In the genomic region with DNA sequence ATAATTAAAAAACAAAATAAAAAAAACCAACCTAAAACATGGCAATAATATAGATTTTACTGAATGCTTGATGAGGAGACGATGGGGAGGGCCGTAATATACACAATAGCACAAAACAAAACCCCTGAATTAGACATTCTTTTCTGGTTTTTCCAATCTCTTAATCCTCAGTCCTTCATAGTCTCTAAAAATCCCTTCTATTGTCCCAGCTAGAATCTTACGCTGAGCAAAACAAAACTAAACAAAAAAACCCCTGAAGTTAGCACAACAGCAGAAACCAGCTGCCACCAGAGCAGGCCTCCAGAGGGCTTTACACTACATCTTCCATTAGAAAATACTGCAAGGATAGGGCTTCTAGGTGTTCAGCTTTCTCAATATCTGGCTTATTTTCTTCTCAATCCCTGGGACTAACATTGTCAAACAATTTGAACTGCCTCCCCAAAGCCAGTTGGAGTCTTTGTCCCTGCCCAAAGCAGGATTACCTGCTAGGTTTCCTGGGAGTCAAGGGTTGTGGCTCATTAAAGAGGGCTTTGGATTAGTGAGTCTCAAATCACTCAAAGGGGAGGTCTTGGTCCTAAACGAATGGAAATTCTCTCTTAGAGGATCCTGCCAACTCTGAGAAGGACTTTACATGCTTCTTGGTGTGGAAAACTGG, we compare ENCODE assay signal across 19 cellular contexts. TPM values are rescaled to one million over a fixed set of nuclear protein-coding genes. Genes with fewer than 3 reads are reported as not detected.
DNase-seq lines count a peak whose midpoint lies in the region.
"Had no signal": no experiment of that assay in that cellular context is flagged by ENCODE, and none has a peak within 500 bp of the region (broad histone marks: within the 10 kb centered on the region; RNA-seq: fewer than 3 reads in every experiment).

No MANE protein-coding gene starts in this region.

- H3K23ac ChIP-seq in neuronal stem cell (ENCODE audit: low read depth, low read length, poor library complexity), result no peak overlapping the region

- H3K27me3 Mint-ChIP-seq in T-helper 2 cell treated with Interferon-gamma antibody and Interleukin-4, amounts not matched to agents 5 μg/mL and 100 μg/mL, for 36 hours (ENCODE audit: low read depth), result peaks cover 14% of the 10 kb centered on the region

- no peak overlapping the region for H2BK120ac ChIP-seq in neuronal stem cell (ENCODE audit: low read depth, low read length)

- H3K14ac ChIP-seq in neuronal stem cell (ENCODE audit: low read length), result no peak overlapping the region

- H4K8ac ChIP-seq in neuronal stem cell (ENCODE audit: low read depth, low read length), result no peak overlapping the region

- no peak overlapping the region for H2BK15ac ChIP-seq in neuronal stem cell (ENCODE audit: low read length)

- no peaks in the 10 kb centered on the region for H3K9me3 Mint-ChIP-seq in T-helper 2 cell treated with Interferon-gamma antibody and Interleukin-4, amounts not matched to agents 5 μg/mL and 100 μg/mL, for 36 hours
- H3K9me3 Mint-ChIP-seq: CD14-positive monocyte had no signal

- H3K36me3 ChIP-seq in ectodermal cell (ENCODE audit: control insufficient read depth, insufficient read depth, low read length) (peaks cover 5% of the 10 kb centered on the region), neuronal stem cell (replicated peaks in 1 of 2; ENCODE audit: control insufficient read depth in 2 of 2, insufficient read depth in 2 of 2, low read length in 2 of 2) (peaks cover 13 to 16% of the 10 kb centered on the region in 2 donors)

- H3K36me3 Mint-ChIP-seq in T-helper 2 cell treated with Interferon-gamma antibody and Interleukin-4, amounts not matched to agents 5 μg/mL and 100 μg/mL, for 36 hours (ENCODE audit: low read depth), result peaks cover 11% of the 10 kb centered on the region

- H3K9ac ChIP-seq in neuronal stem cell (ENCODE audit: low read depth, low read length, poor library complexity), result no peak overlapping the region

- no peak overlapping the region for H3K27ac Mint-ChIP-seq in T-helper 2 cell treated with Interferon-gamma antibody and Interleukin-4, amounts not matched to agents 5 μg/mL and 100 μg/mL, for 36 hours

- H3K4me1 Mint-ChIP-seq in T-helper 2 cell treated with Interferon-gamma antibody and Interleukin-4, amounts not matched to agents 5 μg/mL and 100 μg/mL, for 36 hours (ENCODE audit: low read depth), result peaks cover 21% of the 10 kb centered on the region

- no peak overlapping the region for H2BK5ac ChIP-seq in neuronal stem cell (ENCODE audit: low read length)

- H3K27ac ChIP-seq in ectodermal cell (ENCODE audit: insufficient read depth, low read depth, low read length, poor library complexity, severe bottlenecking) (peak overlapping the region; percentile 75), neuronal stem cell (replicated peaks; ENCODE audit: low read length) (peak overlapping the region; percentile 76)
- H3K27ac ChIP-seq: body of pancreas, left ventricle myocardium inferior, VCaP had no signal

- 66 to 70% methylated on average over 4 of the region's 4 CpGs for WGBS in ectodermal cell, 2 experiments
- WGBS in neuronal stem cell (ENCODE audit: extremely low coverage in 2 of 2, insufficient read length in 2 of 2, insufficient replicate concordance in 1 of 2), 2 donors, result no CpG with 5 or more reads among the region's 4 CpGs

- H3K9me3 ChIP-seq in ectodermal cell (ENCODE audit: control insufficient read depth, low read length) (no peaks in the 10 kb centered on the region), neuronal stem cell (replicated peaks in 1 of 2; ENCODE audit: control insufficient read depth in 2 of 2, insufficient read depth in 1 of 2, low read depth in 1 of 2, low read length in 2 of 2) (no peaks in the 10 kb centered on the region)
- H3K9me3 ChIP-seq: body of pancreas, left ventricle myocardium inferior had no signal

- no peak overlapping the region for H3K4ac ChIP-seq in neuronal stem cell (ENCODE audit: low read length)

- peaks cover 20% of the 10 kb centered on the region for H3K79me1 ChIP-seq in neuronal stem cell (ENCODE audit: low read depth, low read length)

- no peak overlapping the region for H3K4me2 ChIP-seq in neuronal stem cell (ENCODE audit: insufficient read depth, low read length, poor library complexity, severe bottlenecking)

- H3K4me1 ChIP-seq in ectodermal cell (ENCODE audit: control insufficient read depth, insufficient read depth, low read length), result peaks cover 23% of the 10 kb centered on the region
- H3K4me1 ChIP-seq in neuronal stem cell (ENCODE audit: control insufficient read depth in 2 of 2, insufficient read depth in 1 of 2, low read depth in 1 of 2, low read length in 2 of 2), result peaks cover 14 to 27% of the 10 kb centered on the region in 2 donors

- H4K91ac ChIP-seq in neuronal stem cell (ENCODE audit: low read depth, low read length, poor library complexity), result no peak overlapping the region

- H2BK12ac ChIP-seq in neuronal stem cell (ENCODE audit: low read length), result no peak overlapping the region

- H3K4me3 ChIP-seq in ectodermal cell (ENCODE audit: insufficient read depth, low read depth, low read length), result no peak overlapping the region
- no peak overlapping the region for H3K4me3 ChIP-seq in neuronal stem cell (ENCODE audit: low read length in 2 of 2)
- H3K4me3 ChIP-seq: body of pancreas, left ventricle myocardium inferior had no signal

- H2AK5ac ChIP-seq in neuronal stem cell (ENCODE audit: low read depth, low read length), result no peak overlapping the region

- no peak for DNase-seq in T-helper 2 cell treated with Interferon-gamma antibody and Interleukin-4, amounts not matched to agents 5 μg/mL and 100 μg/mL, for 36 hours (ENCODE audit: low spot score)
- DNase-seq in T-helper 2 cell (no peak), NCI-H82 (lab: John Stamatoyannopoulos, UW) (peak; percentile 80), neuronal stem cell (ENCODE audit: low spot score) (no peak), COR-L47 (lab: John Stamatoyannopoulos, UW) (no peak)
- DNase-seq in stimulated activated CD4-positive, alpha-beta T cell treated with anti-CD3 and anti-CD28 coated beads, Interleukin-12 subunit alpha, Interleukin-12 subunit beta, amount 100 ng/mL, for 4 hours, result no peak
- no peak for DNase-seq in activated effector memory CD4-positive, alpha-beta T cell treated with Interleukin-2 at 50 U/mL for 16 hours
- DNase-seq: activated gamma-delta T cell treated with Interleukin-2 at 50 U/mL for 16 hours; body of pancreas; erythroblast; left ventricle myocardium inferior; NCI-H1417; NCI-H2171 treated with DMSO at 0.1 percent for 48 hours; NCI-H748 treated with DMSO at 0.1 percent for 48 hours; stimulated activated naive CD4-positive, alpha-beta T cell treated with Interleukin-2 at 50 U/mL for 16 hours; trophoblast cell had no signal

- peak overlapping the region; percentile 13 for H3K4me3 Mint-ChIP-seq in T-helper 2 cell treated with Interferon-gamma antibody and Interleukin-4, amounts not matched to agents 5 μg/mL and 100 μg/mL, for 36 hours
- H3K4me3 Mint-ChIP-seq: CD14-positive monocyte had no signal

- peak overlapping the region; percentile 75 for H2AFZ ChIP-seq in neuronal stem cell (ENCODE audit: low read length)

- no peak overlapping the region for H3K18ac ChIP-seq in neuronal stem cell (ENCODE audit: low read length)

- H3K27me3 ChIP-seq in ectodermal cell (ENCODE audit: control insufficient read depth, insufficient read depth, low read length, poor library complexity, severe bottlenecking) (no peaks in the 10 kb centered on the region), neuronal stem cell (ENCODE audit: control insufficient read depth in 3 of 3, insufficient read depth in 3 of 3, low read depth in 1 of 3, low read length in 3 of 3) (peaks cover 0 to 4% (median 0%) of the 10 kb centered on the region in 3 experiments)
- H3K27me3 ChIP-seq: body of pancreas had no signal

RNA-seq across cellular contexts. Expression of a gene that starts 2.1 kb away (rescaled TPM):
- 66.9 TPM for polyA plus RNA-seq in ectodermal cell (2013, experiment 1 of 4)
- 67.5 TPM for polyA plus RNA-seq in ectodermal cell (2013, experiment 2 of 4)
- 65.3 TPM for polyA plus RNA-seq in ectodermal cell (2013, experiment 3 of 4)
- polyA plus RNA-seq in ectodermal cell (2013, experiment 4 of 4), result 71.5 TPM
- polyA plus RNA-seq in neuronal stem cell (2013, experiment 1 of 2), result 79.3 TPM
- 79.8 TPM for polyA plus RNA-seq in neuronal stem cell (2013, experiment 2 of 2)

RNA-seq across cellular contexts. Expression of a gene that starts 8.4 kb away (rescaled TPM):
- polyA plus RNA-seq in ectodermal cell (2013, experiment 1 of 4), result 3.1 TPM
- polyA plus RNA-seq in ectodermal cell (2013, experiment 2 of 4), result 3.4 TPM
- polyA plus RNA-seq in ectodermal cell (2013, experiment 3 of 4), result 4.5 TPM
- 6.6 TPM for polyA plus RNA-seq in ectodermal cell (2013, experiment 4 of 4)
- 3.1 TPM for polyA plus RNA-seq in neuronal stem cell (2013, experiment 1 of 2)
- 3.3 TPM for polyA plus RNA-seq in neuronal stem cell (2013, experiment 2 of 2)
- polyA plus RNA-seq: CD14-positive monocyte had no signal

RNA-seq across cellular contexts. Expression of a gene that starts 14.3 kb away (rescaled TPM):
- polyA plus RNA-seq in ectodermal cell (2013, experiment 1 of 4), result not detected
- polyA plus RNA-seq in ectodermal cell (2013, experiment 2 of 4), result 0.05 TPM
- not detected for polyA plus RNA-seq in ectodermal cell (2013, experiment 3 of 4)
- not detected for polyA plus RNA-seq in ectodermal cell (2013, experiment 4 of 4)
- polyA plus RNA-seq in neuronal stem cell (2013, experiment 1 of 2), result not detected
- polyA plus RNA-seq in neuronal stem cell (2013, experiment 2 of 2), result not detected
- polyA plus RNA-seq: CD14-positive monocyte had no signal

RNA-seq across cellular contexts. Expression of a gene that starts 15.3 kb away (rescaled TPM):
- 22.8 TPM for polyA plus RNA-seq in ectodermal cell (2013, experiment 1 of 4)
- 36.1 TPM for polyA plus RNA-seq in ectodermal cell (2013, experiment 2 of 4)
- polyA plus RNA-seq in ectodermal cell (2013, experiment 3 of 4), result 21.1 TPM
- polyA plus RNA-seq in ectodermal cell (2013, experiment 4 of 4), result 23.8 TPM
- polyA plus RNA-seq in neuronal stem cell (2013, experiment 1 of 2), result 20.2 TPM
- 19.8 TPM for polyA plus RNA-seq in neuronal stem cell (2013, experiment 2 of 2)
- polyA plus RNA-seq: CD14-positive monocyte had no signal

RNA-seq across cellular contexts. Expression of a gene that starts 49.3 kb away (rescaled TPM):
- 6.7 TPM for polyA plus RNA-seq in ectodermal cell (2013, experiment 1 of 4)
- 7.9 TPM for polyA plus RNA-seq in ectodermal cell (2013, experiment 2 of 4)
- polyA plus RNA-seq in ectodermal cell (2013, experiment 3 of 4), result 5.2 TPM
- 4.1 TPM for polyA plus RNA-seq in ectodermal cell (2013, experiment 4 of 4)
- polyA plus RNA-seq in neuronal stem cell (2013, experiment 1 of 2), result 4.2 TPM
- polyA plus RNA-seq in neuronal stem cell (2013, experiment 2 of 2), result 4.4 TPM
- polyA plus RNA-seq: CD14-positive monocyte had no signal
